In genomic region chr11:73017024-73017751, GRCh38 we compare ENCODE assay signal across 17 cellular contexts.
"Had no signal": no experiment of that assay in that cellular context is flagged by ENCODE, and none has a peak within 500 bp of the region (broad histone marks: within the 10 kb centered on the region; RNA-seq: fewer than 3 reads in every experiment).

No MANE protein-coding gene starts in this region.

- H3K27me3 ChIP-seq: brain microvascular endothelial cell, gastrocnemius medialis, heart right ventricle, pancreas had no signal

- H3K36me3 Mint-ChIP-seq: type B pancreatic cell had no signal

- DNase-seq: activated CD4-positive, CD25-positive, alpha-beta regulatory T cell treated with anti-CD3 and anti-CD28 coated beads, Interleukin-2, amount 50 U/mL, for 72 hours; activated naive CD4-positive, alpha-beta T cell; activated naive CD8-positive, alpha-beta T cell treated with anti-CD3 and anti-CD28 coated beads, Interleukin-2, amount 10 ng/mL, durations not matched to agents 7 days and 5 days; anterior cingulate cortex; brain microvascular endothelial cell; cerebellar nuclear complex; dermis blood vessel endothelial cell; heart right ventricle; lower lobe of right lung; naive thymus-derived CD4-positive, alpha-beta T cell; pancreas; stimulated activated CD4-positive, alpha-beta T cell treated with anti-CD3 and anti-CD28 coated beads, Interleukin-2, amount 100 ng/mL, for 48 hours; stimulated activated naive B cell treated with anti-CD40 and anti-IgM and Interleukin-4, amounts not matched to agents 10 μg/mL and 1 μg/mL and 100 μg/mL, for 72 hours; T-helper 9 cell had no signal

- H3K4me1 ChIP-seq: gastrocnemius medialis, pancreas had no signal

- H3K9me3 ChIP-seq: gastrocnemius medialis, lower lobe of right lung, pancreas had no signal

- H3K27me3 Mint-ChIP-seq: activated naive CD8-positive, alpha-beta T cell treated with anti-CD3 and anti-CD28 coated beads, Interleukin-2, amount 10 ng/mL, durations not matched to agents 7 days and 5 days; naive thymus-derived CD4-positive, alpha-beta T cell; stimulated activated naive B cell treated with anti-CD40 and anti-IgM and Interleukin-4, amounts not matched to agents 10 μg/mL and 1 μg/mL and 100 μg/mL, for 72 hours; type B pancreatic cell had no signal

- H3K9me3 Mint-ChIP-seq: type B pancreatic cell had no signal

- H3K4me3 Mint-ChIP-seq: activated naive CD8-positive, alpha-beta T cell treated with anti-CD3 and anti-CD28 coated beads, Interleukin-2, amount 10 ng/mL, durations not matched to agents 7 days and 5 days; activated T-helper 1 cell treated with anti-CD3 and anti-CD28 coated beads, Interleukin-12 subunit alpha, Interleukin-12 subunit beta, Interleukin-2, Interleukin-4 antibody, amounts not matched to agents 30 ng/mL and 10 ng/mL and 1 ng/mL, durations not matched to agents 14 hours and 24 hours and 36 hours; naive thymus-derived CD4-positive, alpha-beta T cell; stimulated activated naive B cell treated with anti-CD40 and anti-IgM and Interleukin-4, amounts not matched to agents 10 μg/mL and 1 μg/mL and 100 μg/mL, for 72 hours; type B pancreatic cell had no signal

- H3K4me3 ChIP-seq: gastrocnemius medialis, heart right ventricle, lower lobe of right lung, pancreas had no signal

- H3K27ac Mint-ChIP-seq: activated naive CD8-positive, alpha-beta T cell treated with anti-CD3 and anti-CD28 coated beads, Interleukin-2, amount 10 ng/mL, durations not matched to agents 7 days and 5 days; activated T-helper 1 cell treated with anti-CD3 and anti-CD28 coated beads, Interleukin-12 subunit alpha, Interleukin-12 subunit beta, Interleukin-2, Interleukin-4 antibody, amounts not matched to agents 30 ng/mL and 10 ng/mL and 1 ng/mL, durations not matched to agents 14 hours and 24 hours and 36 hours; type B pancreatic cell had no signal

- H3K36me3 ChIP-seq: brain microvascular endothelial cell, gastrocnemius medialis, lower lobe of right lung, pancreas had no signal

- FAIRE-seq: pancreas had no signal

- H3K27ac ChIP-seq: brain microvascular endothelial cell, gastrocnemius medialis, heart right ventricle, lower lobe of right lung, pancreas had no signal

- ATAC-seq: heart right ventricle; naive thymus-derived CD4-positive, alpha-beta T cell; pancreas; stimulated activated naive B cell treated with anti-CD40 and anti-IgM and Interleukin-4, amounts not matched to agents 10 μg/mL and 1 μg/mL and 100 μg/mL, for 72 hours had no signal
